Comparison of ENCODE assay signal across 8 cellular contexts in the genomic region with DNA sequence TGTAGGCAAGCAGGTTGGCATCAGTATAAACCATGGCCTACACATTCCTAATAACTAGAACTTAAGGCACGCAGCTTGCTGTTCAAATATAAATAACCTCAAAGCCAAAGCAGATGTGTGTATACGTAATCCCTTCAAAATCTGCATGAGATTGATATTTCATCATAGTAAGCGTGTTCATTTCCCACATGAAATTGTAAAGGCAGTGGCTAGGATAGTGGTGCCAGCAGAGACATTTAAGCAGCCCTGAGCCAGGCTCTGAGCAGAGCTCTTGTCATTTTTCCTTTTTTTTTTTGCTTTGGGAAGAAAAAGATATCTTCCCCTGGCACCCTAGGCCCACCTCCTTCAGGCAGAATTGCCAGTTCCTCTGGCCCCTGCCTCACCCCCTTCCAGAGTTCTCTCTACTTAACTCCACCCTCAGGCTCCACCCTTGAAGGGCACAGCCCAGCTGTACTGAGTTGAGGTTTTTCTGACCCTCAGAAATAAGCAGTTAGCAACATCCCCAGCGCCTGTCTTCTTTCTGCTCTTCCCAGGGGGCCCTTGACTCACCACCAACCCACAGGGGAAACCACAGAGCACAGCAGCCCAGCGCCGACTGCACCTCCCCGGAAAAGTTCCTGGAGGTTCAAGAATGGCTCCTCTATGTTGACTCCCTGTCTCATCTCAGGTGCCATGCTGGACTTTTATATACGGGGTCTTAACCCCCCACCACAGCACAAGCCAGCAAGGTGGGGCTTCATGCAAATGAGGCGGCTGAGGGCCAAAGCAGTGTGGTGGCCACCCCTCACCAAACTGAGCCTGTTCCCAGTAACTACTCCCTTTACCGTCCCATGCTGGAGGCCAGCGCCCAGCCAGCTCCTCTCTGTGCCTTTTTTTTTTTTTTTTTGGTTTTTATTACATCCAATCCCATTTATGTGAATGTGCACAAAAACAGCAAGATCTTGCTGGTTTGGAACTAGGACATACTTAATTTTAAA.
A peak's percentile ranks its signal among the peaks of the same experiment; 100 is the strongest.
DNase-seq lines count a peak whose midpoint lies in the region; ATAC-seq lines count a peak whose summit lies in the region.

No MANE protein-coding gene starts in this region.

- ATAC-seq in GM18868 (IDR thresholded peaks at IDR 0.05; ENCODE audit: unreplicated experiment) (peak; percentile 81), HG03045 (IDR thresholded peaks at IDR 0.05; ENCODE audit: unreplicated experiment) (peak; percentile 68), GM18867 (IDR thresholded peaks at IDR 0.05; ENCODE audit: unreplicated experiment) (no peak)

- H3K9me3 ChIP-seq in effector memory CD4-positive, alpha-beta T cell (ENCODE audit: control insufficient read depth, low read length) = no peaks in the 10 kb centered on the region

- DNase-seq in T-helper 9 cell = peak; percentile 5
- peak in 1 of 3 donors; percentile 2 for DNase-seq in effector memory CD4-positive, alpha-beta T cell
- peak; percentile 6 to 36 for DNase-seq in stimulated activated CD4-positive, alpha-beta T cell treated with anti-CD3 and anti-CD28 coated beads, Interleukin-15, amount 100 ng/mL, for 48 hours (ENCODE audit: low read depth in 2 of 2)
- no peak for DNase-seq in C1 segment of cervical spinal cord (lab: John Stamatoyannopoulos, UW)
- no peak for DNase-seq in Ammon's horn (ENCODE audit: low spot score)

- H3K27ac ChIP-seq in effector memory CD4-positive, alpha-beta T cell (ENCODE audit: insufficient read depth, low read length, poor library complexity, severe bottlenecking) = peak overlapping the region; percentile 14

- H3K4me3 ChIP-seq in effector memory CD4-positive, alpha-beta T cell (ENCODE audit: insufficient read depth, low read depth, low read length, poor library complexity, severe bottlenecking) = no peak overlapping the region

- H3K27me3 ChIP-seq in effector memory CD4-positive, alpha-beta T cell (replicated peaks; ENCODE audit: control insufficient read depth, insufficient read depth, low read length, poor library complexity, severe bottlenecking) = no peaks in the 10 kb centered on the region

- H3K4me1 ChIP-seq in effector memory CD4-positive, alpha-beta T cell (ENCODE audit: control insufficient read depth, insufficient read depth, low read length, poor library complexity, severe bottlenecking) = peaks cover 26% of the 10 kb centered on the region

- no peaks in the 10 kb centered on the region for H3K36me3 ChIP-seq in effector memory CD4-positive, alpha-beta T cell (ENCODE audit: control insufficient read depth, insufficient read depth, low read length)

Comparison
In these comparisons a context has a peak if more than half of its experiments do, and no peak if none do; other contexts are left out.
1. DNase-seq: peak in T-helper 9 cell (single experiment) and stimulated activated CD4-positive, alpha-beta T cell treated with anti-CD3 and anti-CD28 coated beads, Interleukin-15, amount 100 ng/mL, for 48 hours (2 of 2); none in C1 segment of cervical spinal cord (0 of 14) and Ammon's horn (single experiment).